Comparison of ENCODE assay signal across 1 cellular context in the genomic region with DNA sequence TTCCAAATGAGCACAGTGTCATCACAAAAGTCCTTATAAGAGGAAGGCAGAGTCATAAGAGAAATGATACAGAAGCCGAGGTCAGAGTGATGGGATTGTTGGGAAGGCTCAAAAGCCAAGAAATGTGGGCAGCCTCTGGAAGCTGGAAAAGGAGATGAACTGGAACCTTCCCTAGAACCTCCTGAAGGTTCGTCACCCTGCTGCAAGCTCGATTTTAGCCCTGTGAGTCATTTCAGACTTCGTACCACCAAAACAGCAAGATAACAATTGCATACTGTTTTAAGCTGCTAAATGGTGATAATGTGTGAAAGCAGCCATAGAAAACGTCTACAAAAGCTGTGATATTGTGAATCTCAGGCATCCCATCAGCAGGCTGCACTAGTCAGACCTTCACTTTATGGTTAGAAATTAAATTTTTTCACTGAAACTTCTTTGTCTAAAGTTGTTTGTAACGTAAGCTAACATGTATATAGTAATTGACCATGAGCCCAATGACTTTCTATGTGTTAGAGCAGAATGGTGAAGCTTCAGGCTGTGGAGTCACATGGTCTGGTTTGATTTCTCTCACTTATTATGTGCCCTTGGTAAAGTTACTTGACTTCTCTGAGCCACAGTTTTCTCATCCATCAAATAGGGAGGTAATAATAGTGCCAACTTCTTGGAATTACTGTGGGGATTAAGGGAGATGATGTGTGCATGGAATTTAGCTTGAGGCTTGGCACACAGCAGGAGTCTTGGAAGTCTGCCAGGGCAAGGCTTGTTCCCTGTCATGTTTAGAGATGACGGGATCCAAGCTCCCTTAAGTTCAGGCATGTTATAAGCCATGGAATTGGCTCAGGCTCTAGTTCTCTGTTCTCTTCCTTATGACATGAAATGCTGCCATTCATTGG.
TF ChIP-seq lines count a peak whose summit lies in the region.

No MANE protein-coding gene starts in this region.

TF ChIP-seq in IMR-90, 13 proteins besides CTCF, POLR2A, EP300 and RAD21 (continued from another document):
- TF ChIP-seq, protein P1, sequence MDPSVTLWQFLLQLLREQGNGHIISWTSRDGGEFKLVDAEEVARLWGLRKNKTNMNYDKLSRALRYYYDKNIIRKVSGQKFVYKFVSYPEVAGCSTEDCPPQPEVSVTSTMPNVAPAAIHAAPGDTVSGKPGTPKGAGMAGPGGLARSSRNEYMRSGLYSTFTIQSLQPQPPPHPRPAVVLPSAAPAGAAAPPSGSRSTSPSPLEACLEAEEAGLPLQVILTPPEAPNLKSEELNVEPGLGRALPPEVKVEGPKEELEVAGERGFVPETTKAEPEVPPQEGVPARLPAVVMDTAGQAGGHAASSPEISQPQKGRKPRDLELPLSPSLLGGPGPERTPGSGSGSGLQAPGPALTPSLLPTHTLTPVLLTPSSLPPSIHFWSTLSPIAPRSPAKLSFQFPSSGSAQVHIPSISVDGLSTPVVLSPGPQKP (IDR thresholded peaks at IDR 0.05; ENCODE audit: borderline replicate concordance, low read depth, low read length): no peak
- TF ChIP-seq MAZ (IDR thresholded peaks at IDR 0.05; ENCODE audit: borderline replicate concordance, low read depth, low read length) (no peak), RFX5 (IDR thresholded peaks at IDR 0.05; ENCODE audit: low read depth, low read length) (no peak), FOS (IDR thresholded peaks at IDR 0.05; ENCODE audit: low read depth, low read length) (no peak), RCOR1 (IDR thresholded peaks at IDR 0.05; ENCODE audit: insufficient replicate concordance, low read length) (no peak)
TF ChIP-seq in IMR-90: peak in this region for 0.
